Comparison of ENCODE assay signal across 15 cellular contexts in the genomic region with DNA sequence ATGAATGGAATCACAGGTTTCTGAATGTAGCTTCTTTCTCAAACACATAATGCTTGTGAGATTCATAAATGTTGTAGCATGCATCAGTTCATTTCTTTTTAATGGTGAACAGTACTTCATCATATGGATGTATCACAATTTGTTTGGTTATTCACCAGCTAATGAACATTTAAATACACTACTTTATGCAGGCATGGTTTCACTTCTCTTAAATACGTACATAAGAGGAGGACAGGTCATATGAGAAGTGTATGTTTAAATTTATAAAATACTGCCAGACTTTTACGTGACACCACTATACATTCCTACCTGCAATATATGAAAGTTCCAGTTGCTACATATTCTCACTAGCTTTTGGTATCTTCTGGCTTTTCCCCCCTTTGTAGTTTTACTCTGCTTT.
DNase-seq lines count a peak whose midpoint lies in the region; ATAC-seq and TF ChIP-seq lines count a peak whose summit lies in the region.
"Had no signal": no experiment of that assay in that cellular context is flagged by ENCODE, and none has a peak within 500 bp of the region (broad histone marks: within the 10 kb centered on the region; RNA-seq: fewer than 3 reads in every experiment).

No MANE protein-coding gene starts in this region.

- no peak for DNase-seq in immature natural killer cell
- DNase-seq in posterior vena cava (ENCODE audit: low spot score), result no peak
- no peak for DNase-seq in ascending aorta (ENCODE audit: low spot score in 2 of 2)
- DNase-seq in CD8-positive, alpha-beta T cell, result no peak
- DNase-seq: activated CD4-positive, alpha-beta T cell treated with anti-CD3 and anti-CD28 coated beads, Interleukin-2, amount 50 U/mL, for 48 hours; activated naive CD8-positive, alpha-beta T cell treated with anti-CD3 and anti-CD28 coated beads, Interleukin-2, amount 10 ng/mL, durations not matched to agents 7 days and 5 days; DMS 273 treated with DMSO at 0.1 percent for 48 hours; effector CD4-positive, alpha-beta T cell; hypothalamus; NCI-H524; right cardiac atrium; SK-N-SH had no signal

- no peak overlapping the region for H3K4me3 ChIP-seq in ascending aorta
- no peak overlapping the region for H3K4me3 ChIP-seq in CD8-positive, alpha-beta T cell (ENCODE audit: low read depth, low read length)

- intact Hi-C loops in posterior vena cava (cut with DNase I), result no loop called here
- intact Hi-C loops in ascending aorta (cut with DNase I), result no loop called here
- intact Hi-C loops in CD8-positive, alpha-beta T cell (cut with DNase I, micrococcal nuclease), result loop anchor here in 1 of 2 experiments (5.0 kb wide), 1 partner anchor 46 kb away; no protein-coding TSS in a partner anchor

- ATAC-seq in GM18868 (IDR thresholded peaks at IDR 0.05; ENCODE audit: unreplicated experiment) (peak; percentile 93), GM21619 (IDR thresholded peaks at IDR 0.05; ENCODE audit: unreplicated experiment) (peak; percentile 65), HG03196 (IDR thresholded peaks at IDR 0.05; ENCODE audit: unreplicated experiment) (peak; percentile 64)
- ATAC-seq in CD8-positive, alpha-beta T cell, result no peak
- ATAC-seq: right cardiac atrium had no signal

- POLR2A ChIA-PET in CD8-positive, alpha-beta T cell (lab: Charles Lee), result no interaction called here

- no peak overlapping the region for H3K4me3 Mint-ChIP-seq in immature natural killer cell
- no peak overlapping the region for H3K4me3 Mint-ChIP-seq in CD8-positive, alpha-beta T cell
- H3K4me3 Mint-ChIP-seq: activated naive CD8-positive, alpha-beta T cell treated with anti-CD3 and anti-CD28 coated beads, Interleukin-2, amount 10 ng/mL, durations not matched to agents 7 days and 5 days had no signal

- H3K27ac Mint-ChIP-seq in immature natural killer cell, result peak overlapping the region in 5 of 6 donors; percentile 39 to 67 (median 59)
- H3K27ac Mint-ChIP-seq in CD8-positive, alpha-beta T cell, result no peak overlapping the region
- H3K27ac Mint-ChIP-seq: activated naive CD8-positive, alpha-beta T cell treated with anti-CD3 and anti-CD28 coated beads, Interleukin-2, amount 10 ng/mL, durations not matched to agents 7 days and 5 days had no signal

- CTCF ChIA-PET in CD8-positive, alpha-beta T cell (lab: Charles Lee), result interaction anchor here (0.6 kb wide), 1 partner anchor 1328 kb away, joined by 3 read pairs; no protein-coding TSS in a partner anchor

- TF ChIP-seq CTCF in ascending aorta (IDR thresholded peaks at IDR 0.05), result no peak
- TF ChIP-seq CTCF in CD8-positive, alpha-beta T cell (IDR thresholded peaks at IDR 0.05), result no peak

- H3K27me3 Mint-ChIP-seq in immature natural killer cell (ENCODE audit: low read depth in 3 of 3), result no peaks in the 10 kb centered on the region
- H3K27me3 Mint-ChIP-seq in CD8-positive, alpha-beta T cell (ENCODE audit: low read depth), result no peaks in the 10 kb centered on the region
- H3K27me3 Mint-ChIP-seq: activated naive CD8-positive, alpha-beta T cell treated with anti-CD3 and anti-CD28 coated beads, Interleukin-2, amount 10 ng/mL, durations not matched to agents 7 days and 5 days had no signal

- H3K36me3 ChIP-seq in ascending aorta, result no peaks in the 10 kb centered on the region
- no peaks in the 10 kb centered on the region for H3K36me3 ChIP-seq in CD8-positive, alpha-beta T cell (ENCODE audit: insufficient read depth, low read length)

- H3K9me3 ChIP-seq in ascending aorta, result no peaks in the 10 kb centered on the region
- no peaks in the 10 kb centered on the region for H3K9me3 ChIP-seq in CD8-positive, alpha-beta T cell (ENCODE audit: low read length)
- H3K9me3 ChIP-seq: SK-N-SH had no signal

- peaks cover 33 to 73% of the 10 kb centered on the region in 2 donors for H3K4me1 Mint-ChIP-seq in immature natural killer cell
- peaks cover 46% of the 10 kb centered on the region for H3K4me1 Mint-ChIP-seq in CD8-positive, alpha-beta T cell (ENCODE audit: low read depth)

- no peaks in the 10 kb centered on the region for H3K9me3 Mint-ChIP-seq in immature natural killer cell
- no peaks in the 10 kb centered on the region for H3K9me3 Mint-ChIP-seq in CD8-positive, alpha-beta T cell

- no peaks in the 10 kb centered on the region for H3K27me3 ChIP-seq in ascending aorta
- H3K27me3 ChIP-seq in CD8-positive, alpha-beta T cell (ENCODE audit: insufficient read depth, low read length), result no peaks in the 10 kb centered on the region

- no peak overlapping the region for H3K27ac ChIP-seq in ascending aorta
- no peak overlapping the region for H3K27ac ChIP-seq in CD8-positive, alpha-beta T cell (ENCODE audit: low read depth, low read length)

- peaks cover 0 to 7% of the 10 kb centered on the region in 2 donors for H3K4me1 ChIP-seq in ascending aorta
- H3K4me1 ChIP-seq in CD8-positive, alpha-beta T cell (ENCODE audit: insufficient read depth, low read length), result no peaks in the 10 kb centered on the region

- H3K36me3 Mint-ChIP-seq in immature natural killer cell, result peaks cover 0 to 6% (median 0%) of the 10 kb centered on the region in 3 donors
- peaks cover 16% of the 10 kb centered on the region for H3K36me3 Mint-ChIP-seq in CD8-positive, alpha-beta T cell
